In the genomic region with DNA sequence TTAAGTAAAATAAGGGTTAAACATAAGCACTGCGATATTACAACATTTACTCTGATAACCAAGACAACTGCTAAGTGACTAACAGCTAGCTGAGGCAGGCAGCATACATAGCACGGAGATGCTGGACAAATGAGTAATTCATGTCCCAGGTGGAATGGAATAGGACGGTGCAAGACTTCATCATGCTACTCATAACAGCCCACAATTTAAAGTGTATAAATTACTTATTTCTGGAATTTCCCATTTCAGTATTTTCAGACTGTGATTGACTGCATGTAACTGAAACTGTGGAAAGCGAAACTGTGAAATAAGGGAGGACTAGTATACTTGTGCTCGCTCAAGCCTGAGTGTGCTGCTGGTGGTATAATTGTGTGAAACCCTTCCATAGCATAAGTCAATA, we compare ENCODE assay signal across 9 cellular contexts. TPM values are rescaled to one million over a fixed set of nuclear protein-coding genes. Genes with fewer than 3 reads are reported as not detected.
DNase-seq lines count a peak whose midpoint lies in the region; ATAC-seq and TF ChIP-seq lines count a peak whose summit lies in the region.
"Had no signal": no experiment of that assay in that cellular context is flagged by ENCODE, and none has a peak within 500 bp of the region (broad histone marks: within the 10 kb centered on the region; RNA-seq: fewer than 3 reads in every experiment).

No MANE protein-coding gene starts in this region.

- no peak overlapping the region for H3K9ac ChIP-seq in skeletal muscle satellite cell (ENCODE audit: low read depth, low read length)

- no peaks in the 10 kb centered on the region for H3K9me3 ChIP-seq in skeletal muscle satellite cell (replicated peaks; ENCODE audit: low read length)

- peak overlapping the region; percentile 55 for H3K4me2 ChIP-seq in skeletal muscle satellite cell (ENCODE audit: low read length)

- no peaks in the 10 kb centered on the region for H3K36me3 ChIP-seq in skeletal muscle satellite cell (ENCODE audit: insufficient read depth, low read length)

- ATAC-seq in HG02884 (IDR thresholded peaks at IDR 0.05; ENCODE audit: unreplicated experiment) (peak; percentile 92), SK-N-SH treated with all-trans-retinoic acid at 6 μM for 48 hours (peak; percentile 94)
- ATAC-seq: left ventricle myocardium superior had no signal

- no peaks in the 10 kb centered on the region for H3K9me3 Mint-ChIP-seq in activated T-cell treated with anti-CD3 and anti-CD28 coated beads, Interleukin-2, amount 50 U/mL, for 24 hours

- H3K27ac Mint-ChIP-seq in activated T-cell treated with anti-CD3 and anti-CD28 coated beads, Interleukin-2, amount 50 U/mL, for 24 hours: peak overlapping the region; percentile 52

- H3K36me3 Mint-ChIP-seq in activated T-cell treated with anti-CD3 and anti-CD28 coated beads, Interleukin-2, amount 50 U/mL, for 24 hours (ENCODE audit: low read depth): peaks cover 54% of the 10 kb centered on the region

- peaks cover 35% of the 10 kb centered on the region for H3K4me1 Mint-ChIP-seq in activated T-cell treated with anti-CD3 and anti-CD28 coated beads, Interleukin-2, amount 50 U/mL, for 24 hours (ENCODE audit: low read depth)

- H3K4me1 ChIP-seq in skeletal muscle satellite cell (ENCODE audit: control insufficient read depth, insufficient read depth, low read length): peaks cover 3% of the 10 kb centered on the region

- no peaks in the 10 kb centered on the region for H3K27me3 ChIP-seq in skeletal muscle satellite cell (ENCODE audit: control insufficient read depth, insufficient read depth, low read length)

- H3K4me3 ChIP-seq in skeletal muscle satellite cell (ENCODE audit: low read length): no peak overlapping the region

- DNase-seq in activated T-cell treated with anti-CD3 and anti-CD28 coated beads, Interleukin-2, amount 50 U/mL, for 24 hours: no peak
- DNase-seq in activated T-cell treated with anti-CD3 and anti-CD28 coated beads for 4 hours (no peak), NCI-H345 treated with DMSO at 0.1 percent for 48 hours (lab: John Stamatoyannopoulos, UW; ENCODE audit: unreplicated experiment) (no peak), GDM1 (lab: John Stamatoyannopoulos, UW) (no peak), OCI-M1 (lab: John Stamatoyannopoulos, UW) (no peak)
- DNase-seq: left ventricle myocardium superior had no signal

- H3K4me3 Mint-ChIP-seq in activated T-cell treated with anti-CD3 and anti-CD28 coated beads, Interleukin-2, amount 50 U/mL, for 24 hours: no peak overlapping the region

- no peaks in the 10 kb centered on the region for H3K27me3 Mint-ChIP-seq in activated T-cell treated with anti-CD3 and anti-CD28 coated beads, Interleukin-2, amount 50 U/mL, for 24 hours

TF ChIP-seq in SK-N-SH treated with all-trans-retinoic acid at 6 μM for 48 hours, 23 proteins besides CTCF, POLR2A, EP300 and RAD21:
- TF ChIP-seq GLIS3 (CRISPR knock-in tag; IDR thresholded peaks at IDR 0.05) (no peak), ARNTL (CRISPR knock-in tag; IDR thresholded peaks at IDR 0.05; ENCODE audit: borderline replicate concordance, low read depth) (no peak), ISL1 (CRISPR knock-in tag; IDR thresholded peaks at IDR 0.05) (no peak)
- TF ChIP-seq, protein P1, sequence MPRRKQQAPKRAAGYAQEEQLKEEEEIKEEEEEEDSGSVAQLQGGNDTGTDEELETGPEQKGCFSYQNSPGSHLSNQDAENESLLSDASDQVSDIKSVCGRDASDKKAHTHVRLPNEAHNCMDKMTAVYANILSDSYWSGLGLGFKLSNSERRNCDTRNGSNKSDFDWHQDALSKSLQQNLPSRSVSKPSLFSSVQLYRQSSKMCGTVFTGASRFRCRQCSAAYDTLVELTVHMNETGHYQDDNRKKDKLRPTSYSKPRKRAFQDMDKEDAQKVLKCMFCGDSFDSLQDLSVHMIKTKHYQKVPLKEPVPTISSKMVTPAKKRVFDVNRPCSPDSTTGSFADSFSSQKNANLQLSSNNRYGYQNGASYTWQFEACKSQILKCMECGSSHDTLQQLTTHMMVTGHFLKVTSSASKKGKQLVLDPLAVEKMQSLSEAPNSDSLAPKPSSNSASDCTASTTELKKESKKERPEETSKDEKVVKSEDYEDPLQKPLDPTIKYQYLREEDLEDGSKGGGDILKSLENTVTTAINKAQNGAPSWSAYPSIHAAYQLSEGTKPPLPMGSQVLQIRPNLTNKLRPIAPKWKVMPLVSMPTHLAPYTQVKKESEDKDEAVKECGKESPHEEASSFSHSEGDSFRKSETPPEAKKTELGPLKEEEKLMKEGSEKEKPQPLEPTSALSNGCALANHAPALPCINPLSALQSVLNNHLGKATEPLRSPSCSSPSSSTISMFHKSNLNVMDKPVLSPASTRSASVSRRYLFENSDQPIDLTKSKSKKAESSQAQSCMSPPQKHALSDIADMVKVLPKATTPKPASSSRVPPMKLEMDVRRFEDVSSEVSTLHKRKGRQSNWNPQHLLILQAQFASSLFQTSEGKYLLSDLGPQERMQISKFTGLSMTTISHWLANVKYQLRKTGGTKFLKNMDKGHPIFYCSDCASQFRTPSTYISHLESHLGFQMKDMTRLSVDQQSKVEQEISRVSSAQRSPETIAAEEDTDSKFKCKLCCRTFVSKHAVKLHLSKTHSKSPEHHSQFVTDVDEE (CRISPR knock-in tag; IDR thresholded peaks at IDR 0.05): no peak

RNA-seq across cellular contexts. Expression of a gene that starts 12.9 kb away (rescaled TPM):
- 20.0 and 23.4 TPM in 2 replicates for total RNA-seq in skeletal muscle satellite cell (2012; rRNA removed)

RNA-seq across cellular contexts. Expression of a gene that starts 12.9 kb away (rescaled TPM):
- 10.1 and 14.9 TPM in 2 replicates for total RNA-seq in skeletal muscle satellite cell (2012; rRNA removed)
